ENCODE assay signal across 27 cellular contexts in the genomic region with DNA sequence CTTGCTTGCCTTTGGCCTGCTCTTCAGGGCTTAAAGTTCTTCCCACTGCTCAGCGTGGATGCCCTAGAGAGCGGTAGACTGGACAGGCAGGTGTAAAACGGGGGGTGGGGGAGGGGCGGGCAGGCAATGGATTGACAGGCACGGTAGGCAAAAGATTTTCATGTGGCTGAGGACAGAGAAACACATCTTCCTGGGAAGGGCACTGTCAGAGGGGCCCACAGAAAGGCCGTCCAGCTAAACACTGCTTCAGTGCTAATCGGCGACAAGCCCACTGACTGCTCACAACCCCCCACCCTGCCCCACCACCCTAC. TPM values are rescaled to one million over a fixed set of nuclear protein-coding genes. Genes with fewer than 3 reads are reported as not detected.
"Had no signal": no experiment of that assay in that cellular context is flagged by ENCODE, and none has a peak within 500 bp of the region (broad histone marks: within the 10 kb centered on the region; RNA-seq: fewer than 3 reads in every experiment).

No MANE protein-coding gene starts in this region.

- H3K27ac Mint-ChIP-seq: activated naive CD8-positive, alpha-beta T cell; activated T-helper 2 cell treated with anti-CD3 and anti-CD28 coated beads, Interferon-gamma antibody, Interleukin-2, Interleukin-4, amounts not matched to agents 10 μg/mL and 5 μg/mL and 100 μg/mL, durations not matched to agents 14 hours and 24 hours and 36 hours; effector memory CD8-positive, alpha-beta T cell; nephron progenitor cell; stimulated activated naive B cell treated with anti-CD40 and anti-IgM and Interleukin-4, amounts not matched to agents 10 μg/mL and 1 μg/mL and 100 μg/mL, for 72 hours; T-helper 2 cell treated with Interferon-gamma antibody and Interleukin-4, amounts not matched to agents 5 μg/mL and 100 μg/mL, for 36 hours had no signal

- H3K36me3 ChIP-seq: breast epithelium, colonic mucosa, esophagus muscularis mucosa, upper lobe of left lung had no signal

- H3K27ac ChIP-seq: breast epithelium, colonic mucosa, dorsolateral prefrontal cortex, esophagus muscularis mucosa, testis, upper lobe of left lung had no signal

- H3K27me3 Mint-ChIP-seq: activated naive CD8-positive, alpha-beta T cell had no signal

- H3K27me3 ChIP-seq: breast epithelium, colonic mucosa, dorsolateral prefrontal cortex, testis, upper lobe of left lung had no signal

- H3K9me3 ChIP-seq: breast epithelium, colonic mucosa, esophagus muscularis mucosa, testis, upper lobe of left lung had no signal

- H3K4me3 ChIP-seq: breast epithelium, colonic mucosa, dorsolateral prefrontal cortex, esophagus muscularis mucosa, testis, upper lobe of left lung had no signal

- DNase-seq: activated CD4-positive, alpha-beta T cell treated with anti-CD3 and anti-CD28 coated beads, Interleukin-2, amount 50 U/mL, for 4 hours; activated CD8-positive, alpha-beta memory T cell treated with anti-CD3 and anti-CD28 coated beads, Interleukin-2, amount 50 U/mL, for 48 hours; activated naive CD4-positive, alpha-beta T cell; activated T-cell treated with anti-CD3 and anti-CD28 coated beads, Interleukin-2, amount 50 U/mL, for 4 hours; colonic mucosa; dorsolateral prefrontal cortex; effector memory CD8-positive, alpha-beta T cell; glutamatergic neuron; hypothalamus; left cardiac atrium; nephron progenitor cell; occipital lobe; posterior cingulate gyrus; small intestine; stimulated activated CD4-positive, alpha-beta T cell treated with anti-CD3 and anti-CD28 coated beads, Interleukin-2, amount 100 ng/mL, for 48 hours; stimulated activated CD8-positive, alpha-beta memory T cell treated with anti-CD3 and anti-CD28 coated beads, Interleukin-4, amount 100 ng/mL, for 48 hours; stimulated activated naive B cell treated with anti-CD40 and anti-IgM and Interleukin-4, amounts not matched to agents 10 μg/mL and 1 μg/mL and 100 μg/mL, for 72 hours; testis; upper lobe of left lung had no signal

- ATAC-seq: activated T-cell treated with anti-CD3 and anti-CD28 coated beads, Interleukin-2, amount 50 U/mL, for 4 hours; effector memory CD8-positive, alpha-beta T cell; left cardiac atrium; sciatic nerve; stimulated activated naive B cell treated with anti-CD40 and anti-IgM and Interleukin-4, amounts not matched to agents 10 μg/mL and 1 μg/mL and 100 μg/mL, for 72 hours had no signal

- H3K36me3 Mint-ChIP-seq: activated naive CD8-positive, alpha-beta T cell; stimulated activated naive B cell treated with anti-CD40 and anti-IgM and Interleukin-4, amounts not matched to agents 10 μg/mL and 1 μg/mL and 100 μg/mL, for 72 hours had no signal

- H3K4me3 Mint-ChIP-seq: activated naive CD8-positive, alpha-beta T cell; activated T-cell treated with anti-CD3 and anti-CD28 coated beads, Interleukin-2, amount 50 U/mL, for 4 hours; effector memory CD8-positive, alpha-beta T cell; stimulated activated naive B cell treated with anti-CD40 and anti-IgM and Interleukin-4, amounts not matched to agents 10 μg/mL and 1 μg/mL and 100 μg/mL, for 72 hours; T-helper 2 cell treated with Interferon-gamma antibody and Interleukin-4, amounts not matched to agents 5 μg/mL and 100 μg/mL, for 36 hours had no signal

- H3K4me1 Mint-ChIP-seq: stimulated activated naive B cell treated with anti-CD40 and anti-IgM and Interleukin-4, amounts not matched to agents 10 μg/mL and 1 μg/mL and 100 μg/mL, for 72 hours had no signal

- H3K9me3 Mint-ChIP-seq: activated T-cell treated with anti-CD3 and anti-CD28 coated beads, Interleukin-2, amount 50 U/mL, for 4 hours; activated T-helper 2 cell treated with anti-CD3 and anti-CD28 coated beads, Interferon-gamma antibody, Interleukin-2, Interleukin-4, amounts not matched to agents 10 μg/mL and 5 μg/mL and 100 μg/mL, durations not matched to agents 14 hours and 24 hours and 36 hours; effector memory CD8-positive, alpha-beta T cell; nephron progenitor cell; stimulated activated naive B cell treated with anti-CD40 and anti-IgM and Interleukin-4, amounts not matched to agents 10 μg/mL and 1 μg/mL and 100 μg/mL, for 72 hours; T-helper 2 cell treated with Interferon-gamma antibody and Interleukin-4, amounts not matched to agents 5 μg/mL and 100 μg/mL, for 36 hours had no signal

RNA-seq across cellular contexts. Expression of gene ABCA4, which starts 0.4 kb away (rescaled TPM):
- total RNA-seq: activated CD8-positive, alpha-beta memory T cell treated with anti-CD3 and anti-CD28 coated beads for 36 hours; activated T-cell treated with anti-CD3 and anti-CD28 coated beads, Interleukin-2, amount 50 U/mL, for 4 hours; activated T-helper 2 cell treated with anti-CD3 and anti-CD28 coated beads, Interferon-gamma antibody, Interleukin-2, Interleukin-4, amounts not matched to agents 10 μg/mL and 5 μg/mL and 100 μg/mL, durations not matched to agents 14 hours and 24 hours and 36 hours; mononuclear cell had no signal
